Comparison of ENCODE assay signal across 17 cellular contexts in the genomic region with DNA sequence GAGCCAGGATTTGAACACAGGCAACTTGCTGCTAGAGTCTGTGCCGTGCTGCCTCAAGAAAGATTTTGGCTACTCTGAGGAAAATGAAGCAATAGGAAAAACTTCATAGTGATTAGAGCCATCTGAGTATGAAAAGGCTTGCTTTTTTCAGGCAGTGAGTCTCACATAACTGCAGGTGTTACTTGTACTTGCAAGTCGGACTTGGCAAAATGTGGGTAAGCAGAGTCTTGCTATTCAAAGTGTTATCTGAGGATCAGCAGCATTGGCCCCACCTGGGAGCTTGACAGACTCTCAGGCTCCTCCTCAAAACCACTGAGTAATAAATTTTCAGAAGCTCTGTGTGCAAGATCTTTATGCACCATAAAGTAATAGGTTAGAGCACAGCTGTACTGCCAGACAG. TPM values are rescaled to one million over a fixed set of nuclear protein-coding genes. Genes with fewer than 3 reads are reported as not detected.
A peak's percentile ranks its signal among the peaks of the same experiment; 100 is the strongest.
DNase-seq lines count a peak whose midpoint lies in the region; ATAC-seq, FAIRE-seq and TF ChIP-seq lines count a peak whose summit lies in the region.
"Had no signal": no experiment of that assay in that cellular context is flagged by ENCODE, and none has a peak within 500 bp of the region (broad histone marks: within the 10 kb centered on the region; RNA-seq: fewer than 3 reads in every experiment).

No MANE protein-coding gene starts in this region.

- no peak overlapping the region for H4K5ac ChIP-seq in IMR-90 (ENCODE audit: low read depth, low read length)

- H4K20me1 ChIP-seq in IMR-90 (ENCODE audit: insufficient read depth, low read length) = no peaks in the 10 kb centered on the region

- intact Hi-C loops in IMR-90 (cut with micrococcal nuclease) (loop anchor here (10.0 kb wide), 1 partner anchor 198 kb away; no protein-coding TSS in a partner anchor), transverse colon (cut with DNase I; ENCODE audit: low total_unique reads) (loop anchor here (5.0 kb wide), 1 partner anchor 1174 kb away; no protein-coding TSS in a partner anchor)

- TF ChIP-seq POLR2A in IMR-90 (IDR thresholded peaks at IDR 0.05; ENCODE audit: low read depth, low read length) (no peak), transverse colon (IDR thresholded peaks at IDR 0.05) (no peak)

- H3K27me3 Mint-ChIP-seq in T-cell = no peaks in the 10 kb centered on the region
- no peaks in the 10 kb centered on the region for H3K27me3 Mint-ChIP-seq in activated T-cell treated with anti-CD3 and anti-CD28 coated beads, Interleukin-2, amount 50 U/mL, for 72 hours (ENCODE audit: low read depth)
- H3K27me3 Mint-ChIP-seq: activated naive CD8-positive, alpha-beta T cell treated with anti-CD3 and anti-CD28 coated beads for 36 hours; CD8-positive, alpha-beta memory T cell had no signal

- H3K56ac ChIP-seq in IMR-90 (ENCODE audit: extremely low read depth, insufficient read depth, low read length) = no peak overlapping the region

- H3K23ac ChIP-seq in IMR-90 (ENCODE audit: low read depth, low read length) = no peak overlapping the region

- H3K4me3 ChIP-seq in IMR-90 (ENCODE audit: insufficient read depth, low read depth, low read length) (no peak overlapping the region), bronchial epithelial cell (ENCODE audit: low read depth, low read length) (no peak overlapping the region), transverse colon (no peak overlapping the region)
- H3K4me3 ChIP-seq: SJSA1, upper lobe of left lung had no signal

- WGBS in IMR-90 (ENCODE audit: extremely low coverage in 2 of 2, insufficient read length in 1 of 2), 2 experiments = no CpG with 5 or more reads among the region's 2 CpGs
- WGBS in transverse colon (ENCODE audit: low coverage in 1 of 2), 2 donors = 55 to 89% methylated on average over 2 of the region's 2 CpGs

- peaks cover 52% of the 10 kb centered on the region for H3K36me3 Mint-ChIP-seq in T-cell
- peaks cover 7 to 14% of the 10 kb centered on the region in 2 donors for H3K36me3 Mint-ChIP-seq in activated T-cell treated with anti-CD3 and anti-CD28 coated beads, Interleukin-2, amount 50 U/mL, for 72 hours (ENCODE audit: insufficient read depth in 2 of 2)

- no peak overlapping the region for H4K8ac ChIP-seq in IMR-90 (ENCODE audit: low read depth in 2 of 2, low read length in 2 of 2)

- H3K36me3 ChIP-seq in IMR-90 (ENCODE audit: control insufficient read depth, insufficient read depth, low read length) = peaks cover 6% of the 10 kb centered on the region
- H3K36me3 ChIP-seq in bronchial epithelial cell (ENCODE audit: control insufficient read depth, insufficient read depth, low read length) = no peaks in the 10 kb centered on the region
- H3K36me3 ChIP-seq in transverse colon = peaks cover 0 to 35% (median 7%) of the 10 kb centered on the region in 4 donors

- peak overlapping the region; percentile 26; the same call in 1 of the 3 replicates for H2BK15ac ChIP-seq in IMR-90 (ENCODE audit: low read depth, low read length)

- peaks cover 6 to 20% (median 14%) of the 10 kb centered on the region in 3 donors for H3K4me1 Mint-ChIP-seq in T-cell
- H3K4me1 Mint-ChIP-seq in activated T-cell treated with anti-CD3 and anti-CD28 coated beads, Interleukin-2, amount 50 U/mL, for 72 hours (ENCODE audit: low read depth) = peaks cover 21% of the 10 kb centered on the region

- no peak overlapping the region for H3K14ac ChIP-seq in IMR-90 (replicated peaks; ENCODE audit: low read depth, low read length)

- H3K9me3 ChIP-seq in IMR-90 (ENCODE audit: control insufficient read depth, insufficient read depth, low read length) (no peaks in the 10 kb centered on the region), transverse colon (no peaks in the 10 kb centered on the region)
- H3K9me3 ChIP-seq: SJSA1, upper lobe of left lung had no signal

- no peak overlapping the region for H2BK20ac ChIP-seq in IMR-90 (ENCODE audit: low read depth, low read length)

- DNase-seq in IMR-90 (no peak), bronchial epithelial cell (ENCODE audit: low read depth) (peak; percentile 55), foreskin keratinocyte (peak; percentile 81 to 92), transverse colon (no peak), glomerular visceral epithelial cell (ENCODE audit: extremely low spot score) (no peak), T-cell (no peak)
- DNase-seq in activated T-cell treated with anti-CD3 and anti-CD28 coated beads, Interleukin-2, amount 50 U/mL, for 72 hours = no peak
- DNase-seq: activated naive CD8-positive, alpha-beta T cell treated with anti-CD3 and anti-CD28 coated beads for 36 hours; CD8-positive, alpha-beta memory T cell; GOT3; left colon; NCI-H1048; upper lobe of left lung had no signal

- no peak for TF ChIP-seq RAD21 in IMR-90 (IDR thresholded peaks at IDR 0.05; ENCODE audit: low read length)

- POLR2A ChIA-PET in IMR-90 (lab: Charles Lee; ENCODE audit: unreplicated experiment) (no interaction called here), T-cell (lab: Charles Lee) (no interaction called here)

- ATAC-seq in IMR-90 (ENCODE audit: low read depth) (no peak), foreskin keratinocyte (peak; percentile 47), T-cell (replicated peaks in 1 of 4) (no peak)
- no peak for ATAC-seq in activated T-cell treated with anti-CD3 and anti-CD28 coated beads, Interleukin-2, amount 50 U/mL, for 72 hours (replicated peaks in 1 of 2)
- ATAC-seq: left colon had no signal

- BruUV-seq in IMR-90 (replicated peaks; lab: Mats Ljungman, UMichigan) = no TSS peak

- H3K4me2 ChIP-seq in IMR-90 (ENCODE audit: low read depth, low read length) = no peak overlapping the region

- no peaks in the 10 kb centered on the region for H3K27me3 ChIP-seq in IMR-90 (ENCODE audit: control insufficient read depth, insufficient read depth, low read length)
- H3K27me3 ChIP-seq in bronchial epithelial cell (ENCODE audit: control insufficient read depth, insufficient read depth, low read length) = no peaks in the 10 kb centered on the region
- H3K27me3 ChIP-seq in foreskin keratinocyte = no peaks in the 10 kb centered on the region
- H3K27me3 ChIP-seq in transverse colon = no peaks in the 10 kb centered on the region
- H3K27me3 ChIP-seq: SJSA1, upper lobe of left lung had no signal

- H4K91ac ChIP-seq in IMR-90 (ENCODE audit: insufficient read depth, low read depth, low read length) = peak overlapping the region; percentile 57; the same call in 1 of the 2 replicates

- TF ChIP-seq EP300 in transverse colon (IDR thresholded peaks at IDR 0.05; ENCODE audit: low read depth) = no peak

- in situ Hi-C loops in IMR-90 (cut with MboI; ENCODE audit: low sequenced_read_pairs) = no loop called here
- in situ Hi-C loops in transverse colon (cut with MboI; ENCODE audit: low pct_ligation_motif_present in 1 of 4, low pct_unique_long_range_greater_than_20kb in 1 of 4, low sequenced_read_pairs in 3 of 4) = no loop called here

- CTCF ChIA-PET in IMR-90 (lab: Yijun Ruan, JAX) = interaction anchor here (0.6 kb wide), 1 partner anchor 70 kb away, joined by 4 read pairs; no protein-coding TSS in a partner anchor
- CTCF ChIA-PET in T-cell (lab: Charles Lee) = interaction anchor here in 1 of 2 donors (1.2 kb wide), 1 partner anchor 18 kb away, joined by 3 read pairs; a partner anchor contains a TSS

- H2AFZ ChIP-seq in IMR-90 (replicated peaks; ENCODE audit: low read length, poor library complexity) = no peak overlapping the region

- no peaks in the 10 kb centered on the region for H3K9me3 Mint-ChIP-seq in T-cell
- no peaks in the 10 kb centered on the region for H3K9me3 Mint-ChIP-seq in activated T-cell treated with anti-CD3 and anti-CD28 coated beads, Interleukin-2, amount 50 U/mL, for 72 hours
- H3K9me3 Mint-ChIP-seq: activated naive CD8-positive, alpha-beta T cell treated with anti-CD3 and anti-CD28 coated beads for 36 hours; CD8-positive, alpha-beta memory T cell had no signal

- H3K27ac ChIP-seq in IMR-90 (ENCODE audit: insufficient read depth, low read length) (peak overlapping the region; percentile 68; the same call in 1 of the 2 replicates), foreskin keratinocyte (peak overlapping the region; percentile 32), temporal lobe (ENCODE audit: low read depth, low read length) (peak overlapping the region; percentile 98), transverse colon (peak overlapping the region in 1 of 4 donors; percentile 18)
- H3K27ac ChIP-seq: SJSA1 had no signal

- TF ChIP-seq CTCF in IMR-90 (conservative IDR thresholded peaks at IDR 0.05; ENCODE audit: low read depth, low read length) (no peak), bronchial epithelial cell (IDR thresholded peaks at IDR 0.05; ENCODE audit: insufficient read depth, low read length, severe bottlenecking) (no peak), foreskin keratinocyte (conservative IDR thresholded peaks at IDR 0.05) (no peak), transverse colon (IDR thresholded peaks at IDR 0.05) (no peak)

- dilution Hi-C loops in IMR-90 (cut with HindIII; ENCODE audit: low sequenced_read_pairs, unreplicated experiment) = loop anchor here (25.0 kb wide), 1 partner anchor 214 kb away; no protein-coding TSS in a partner anchor

- no peak overlapping the region for H2AK9ac ChIP-seq in IMR-90 (replicated peaks; ENCODE audit: low read depth, low read length, poor library complexity)

- H3K4ac ChIP-seq in IMR-90 (ENCODE audit: low read depth, low read length) = peak overlapping the region; percentile 33; the same call in 1 of the 2 replicates

- H3K4me3 Mint-ChIP-seq in T-cell = no peak overlapping the region
- no peak overlapping the region for H3K4me3 Mint-ChIP-seq in activated T-cell treated with anti-CD3 and anti-CD28 coated beads, Interleukin-2, amount 50 U/mL, for 72 hours
- H3K4me3 Mint-ChIP-seq: activated naive CD8-positive, alpha-beta T cell treated with anti-CD3 and anti-CD28 coated beads for 36 hours; CD8-positive, alpha-beta memory T cell had no signal

- peaks cover 13% of the 10 kb centered on the region for H3K4me1 ChIP-seq in IMR-90 (ENCODE audit: control insufficient read depth, insufficient read depth, low read length)
- peaks cover 62% of the 10 kb centered on the region for H3K4me1 ChIP-seq in foreskin keratinocyte
- H3K4me1 ChIP-seq in transverse colon = peaks cover 0 to 9% (median 2%) of the 10 kb centered on the region in 4 donors

- FAIRE-seq in bronchial epithelial cell (lab: Jason Lieb, UNC) = no peak

- 0 out of 2 replicates have a peak overlapping the region, but pooled peaks have one; percentile 59 for H2BK120ac ChIP-seq in IMR-90 (ENCODE audit: low read depth, low read length)

- peaks cover 0 to 15% of the 10 kb centered on the region in 2 experiments; a peak in 1 of 4 replicates for H3K79me1 ChIP-seq in IMR-90 (ENCODE audit: low read depth in 1 of 2, low read length in 2 of 2)

- no peak overlapping the region for H3K9ac ChIP-seq in IMR-90 (ENCODE audit: low read depth, low read length)

- H3K18ac ChIP-seq in IMR-90 (ENCODE audit: low read depth, low read length) = peak overlapping the region; percentile 24

- no peak overlapping the region for H3K27ac Mint-ChIP-seq in T-cell
- H3K27ac Mint-ChIP-seq in activated T-cell treated with anti-CD3 and anti-CD28 coated beads, Interleukin-2, amount 50 U/mL, for 72 hours = no peak overlapping the region
- H3K27ac Mint-ChIP-seq: activated naive CD8-positive, alpha-beta T cell treated with anti-CD3 and anti-CD28 coated beads for 36 hours had no signal

- no peak overlapping the region for H2BK5ac ChIP-seq in IMR-90 (ENCODE audit: low read depth, low read length, poor library complexity, severe bottlenecking)

- no peak overlapping the region for H2AK5ac ChIP-seq in IMR-90 (ENCODE audit: low read depth, low read length)

- 0 out of 2 replicates have a peak, but pooled peaks cover 9% of the 10 kb centered on the region for H3K9me1 ChIP-seq in IMR-90 (ENCODE audit: insufficient read depth, low read length)

RNA-seq across cellular contexts. Expression of a gene that starts 18.1 kb away (rescaled TPM):
- total RNA-seq in IMR-90 (2012; rRNA removed) = 18.6 and 34.2 TPM in 2 replicates
- 10.6 and 13.8 TPM in 2 replicates for polyA plus RNA-seq in IMR-90 (2012; rRNA removed)
- 2.1 and 3.4 TPM in 2 replicates for polyA plus RNA-seq in IMR-90 (2012; cell fraction: cytosol; rRNA removed)
- 0.53 and 6.1 TPM in 2 replicates for polyA plus RNA-seq in IMR-90 (2012; cell fraction: nucleus; rRNA removed; ENCODE audit: low replicate concordance)
- 71.9 and 103 TPM in 2 replicates for total RNA-seq in bronchial epithelial cell
- total RNA-seq in foreskin keratinocyte = 27.8 and 29.4 TPM in 2 replicates
- 19.6 and 24.8 TPM in 2 replicates for polyA plus RNA-seq in foreskin keratinocyte
- total RNA-seq in temporal lobe = 64.7 TPM
- total RNA-seq in transverse colon = 10 to 100 TPM; 13.1 to 31.4 (median 22.3) TPM
- 10 to 100 TPM; 15.1 to 17.3 (median 15.3) TPM for total RNA-seq in T-cell
- 10 to 100 TPM; 17.5 to 19.6 TPM for total RNA-seq in activated T-cell treated with anti-CD3 and anti-CD28 coated beads, Interleukin-2, amount 50 U/mL, for 72 hours

RNA-seq across cellular contexts. Expression of a gene that starts 45.5 kb away (rescaled TPM):
- total RNA-seq in IMR-90 (2012; rRNA removed) (not detected in 2 replicates), bronchial epithelial cell (not detected in 2 replicates), foreskin keratinocyte (not detected in 2 replicates), temporal lobe (4.9 TPM), transverse colon (10 to 100 TPM in 3 of 4 donors, 1 to 10 TPM in 1; 8.2 to 41.6 (median 31.7) TPM), T-cell (under 1 TPM in 3 of 5 donors, not detected in 2; 0.33 to 0.61 (median 0.38) TPM)
- polyA plus RNA-seq in IMR-90 (2012; rRNA removed) (not detected in 2 replicates), foreskin keratinocyte (not detected in 2 replicates)
- polyA plus RNA-seq in IMR-90 (2012; cell fraction: cytosol; rRNA removed) = not detected in 2 replicates
- polyA plus RNA-seq in IMR-90 (2012; cell fraction: nucleus; rRNA removed; ENCODE audit: low replicate concordance) = 0.04 and 0.32 TPM in 2 replicates
- not detected for total RNA-seq in activated T-cell treated with anti-CD3 and anti-CD28 coated beads, Interleukin-2, amount 50 U/mL, for 72 hours
- total RNA-seq: activated naive CD8-positive, alpha-beta T cell treated with anti-CD3 and anti-CD28 coated beads for 36 hours; CD8-positive, alpha-beta memory T cell; Daoy; SJSA1 had no signal
- polyA plus RNA-seq: CD8-positive, alpha-beta memory T cell; neural cell had no signal

Comparison
In these comparisons a context has a peak if more than half of its experiments do, and no peak if none do; other contexts are left out.
1. DNase-seq: peak in bronchial epithelial cell (single experiment) and foreskin keratinocyte (2 of 2); none in IMR-90 (single experiment), transverse colon (single experiment), glomerular visceral epithelial cell (single experiment), T-cell (0 of 34) and activated T-cell treated with anti-CD3 and anti-CD28 coated beads, Interleukin-2, amount 50 U/mL, for 72 hours (0 of 2).